8 cellular contexts compared by ENCODE assay signal in the genomic region with DNA sequence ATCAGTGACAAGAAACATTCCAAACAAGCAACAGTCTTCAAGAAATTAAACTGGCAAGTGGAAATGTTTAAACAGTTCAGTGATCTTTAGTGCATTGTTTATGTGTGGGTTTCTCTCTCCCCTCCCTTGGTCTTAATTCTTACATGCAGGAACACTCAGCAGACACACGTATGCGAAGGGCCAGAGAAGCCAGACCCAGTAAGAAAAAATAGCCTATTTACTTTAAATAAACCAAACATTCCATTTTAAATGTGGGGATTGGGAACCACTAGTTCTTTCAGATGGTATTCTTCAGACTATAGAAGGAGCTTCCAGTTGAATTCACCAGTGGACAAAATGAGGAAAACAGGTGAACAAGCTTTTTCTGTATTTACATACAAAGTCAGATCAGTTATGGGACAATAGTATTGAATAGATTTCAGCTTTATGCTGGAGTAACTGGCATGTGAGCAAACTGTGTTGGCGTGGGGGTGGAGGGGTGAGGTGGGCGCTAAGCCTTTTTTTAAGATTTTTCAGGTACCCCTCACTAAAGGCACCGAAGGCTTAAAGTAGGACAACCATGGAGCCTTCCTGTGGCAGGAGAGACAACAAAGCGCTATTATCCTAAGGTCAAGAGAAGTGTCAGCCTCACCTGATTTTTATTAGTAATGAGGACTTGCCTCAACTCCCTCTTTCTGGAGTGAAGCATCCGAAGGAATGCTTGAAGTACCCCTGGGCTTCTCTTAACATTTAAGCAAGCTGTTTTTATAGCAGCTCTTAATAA. TPM values are rescaled to one million over a fixed set of nuclear protein-coding genes. Genes with fewer than 3 reads are reported as not detected.
DNase-seq lines count a peak whose midpoint lies in the region; ATAC-seq and TF ChIP-seq lines count a peak whose summit lies in the region.

No MANE protein-coding gene starts in this region.

- intact Hi-C loops in sciatic nerve (cut with DNase I), result no loop called here

- in situ Hi-C loops in GM18951 (cut with MboI; ENCODE audit: low sequenced_read_pairs, unreplicated experiment), result loop anchor here (5.0 kb wide), 2 partner anchors 83 to 138 kb away; a partner anchor contains a TSS

- H3K4me1 ChIP-seq in RWPE2 (ENCODE audit: insufficient read depth, poor library complexity, severe bottlenecking), result no peaks in the 10 kb centered on the region

- TF ChIP-seq POLR2A in GM18951 (IDR thresholded peaks at IDR 0.05; ENCODE audit: extremely low read depth, insufficient read depth, insufficient read length), result peak; percentile 51

- H3K9me3 ChIP-seq in RWPE2 (ENCODE audit: severe bottlenecking), result no peaks in the 10 kb centered on the region

- peak overlapping the region; percentile 99 for H3K27ac ChIP-seq in RWPE2 (ENCODE audit: poor library complexity, severe bottlenecking)

- no peak for DNase-seq in RWPE2 (ENCODE audit: low spot score)
- DNase-seq in fibroblast of villous mesenchyme (ENCODE audit: low read depth), result peak; percentile 64
- DNase-seq in sciatic nerve (ENCODE audit: low spot score), result peak; percentile 39
- no peak for DNase-seq in hippocampal formation (lab: John Stamatoyannopoulos, UW)
- no peak for DNase-seq in activated CD4-positive, CD25-positive, alpha-beta regulatory T cell (lab: John Stamatoyannopoulos, UW)

- peaks cover 65% of the 10 kb centered on the region for H3K36me3 ChIP-seq in RWPE2 (ENCODE audit: low read depth)

- H3K27me3 ChIP-seq in RWPE2 (ENCODE audit: insufficient read depth, poor library complexity, severe bottlenecking), result no peaks in the 10 kb centered on the region

- ATAC-seq in RWPE2 (ENCODE audit: low read depth) (no peak), sciatic nerve (no peak), GM21723 (IDR thresholded peaks at IDR 0.05; ENCODE audit: unreplicated experiment) (no peak), GM18868 (IDR thresholded peaks at IDR 0.05; ENCODE audit: unreplicated experiment) (no peak)

- peak overlapping the region; percentile 70 for H3K4me3 ChIP-seq in RWPE2 (ENCODE audit: severe bottlenecking)
- H3K4me3 ChIP-seq in fibroblast of villous mesenchyme (ENCODE audit: low read depth, low read length), result peak overlapping the region; percentile 96

- TF ChIP-seq CTCF in RWPE2 (IDR thresholded peaks at IDR 0.05; ENCODE audit: poor library complexity, severe bottlenecking) (no peak), fibroblast of villous mesenchyme (IDR thresholded peaks at IDR 0.05; ENCODE audit: insufficient read depth, low read depth, low read length) (no peak)

RNA-seq across cellular contexts. Expression of a gene that starts 6.0 kb away (rescaled TPM):
- total RNA-seq in fibroblast of villous mesenchyme, result 12,351 and 16,563 TPM in 2 replicates
- total RNA-seq in sciatic nerve, result 14,857 TPM

RNA-seq across cellular contexts. Expression of a gene that starts 20.0 kb away (rescaled TPM):
- total RNA-seq in fibroblast of villous mesenchyme, result 125 and 135 TPM in 2 replicates
- 64.0 TPM for total RNA-seq in sciatic nerve

RNA-seq across cellular contexts. Expression of a gene that starts 53.3 kb away (rescaled TPM):
- 23.7 and 24.2 TPM in 2 replicates for total RNA-seq in fibroblast of villous mesenchyme
- total RNA-seq in sciatic nerve, result 306 TPM

Comparison
In these comparisons a context has a peak if more than half of its experiments do, and no peak if none do; other contexts are left out.
1. DNase-seq: peak in fibroblast of villous mesenchyme (single experiment) and sciatic nerve (single experiment); none in RWPE2 (single experiment), hippocampal formation (0 of 2) and activated CD4-positive, CD25-positive, alpha-beta regulatory T cell (0 of 4).
2. RNA of a gene that starts 53.3 kb away (total RNA-seq): 306 TPM in sciatic nerve (single experiment); 23.7 to 24.2 TPM in fibroblast of villous mesenchyme; every median in the first group is over 10 times any median in the second.